Comparison of ENCODE assay signal across 16 cellular contexts in the genomic region with DNA sequence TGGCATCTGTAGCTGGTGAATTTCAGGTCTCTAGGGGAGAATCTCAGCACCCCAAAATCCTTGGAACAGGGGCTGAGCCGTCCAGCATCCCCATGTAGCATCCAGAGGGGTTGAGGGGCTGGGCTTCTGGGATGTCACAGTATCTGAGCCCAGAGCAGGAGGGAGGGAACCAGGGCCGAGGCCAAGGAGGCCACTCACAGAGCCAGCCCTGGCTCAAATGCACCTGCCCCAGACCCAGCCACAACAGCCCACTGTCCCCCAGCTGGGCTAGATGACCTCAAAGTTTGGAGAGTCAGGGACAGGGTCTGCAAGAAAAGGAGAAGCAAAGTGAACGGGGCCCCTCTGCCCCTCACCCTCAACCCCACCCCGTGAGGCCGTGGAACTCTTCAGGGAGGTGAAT. TPM values are rescaled to one million over a fixed set of nuclear protein-coding genes. Genes with fewer than 3 reads are reported as not detected.
A peak's percentile ranks its signal among the peaks of the same experiment; 100 is the strongest.
DNase-seq lines count a peak whose midpoint lies in the region; ATAC-seq and TF ChIP-seq lines count a peak whose summit lies in the region.
"Had no signal": no experiment of that assay in that cellular context is flagged by ENCODE, and none has a peak within 500 bp of the region (broad histone marks: within the 10 kb centered on the region; RNA-seq: fewer than 3 reads in every experiment).

No MANE protein-coding gene starts in this region.

- H3K27ac Mint-ChIP-seq in activated naive CD4-positive, alpha-beta T cell treated with anti-CD3 and anti-CD28 coated beads for 36 hours, result peak overlapping the region; percentile 98
- H3K27ac Mint-ChIP-seq in activated CD8-positive, alpha-beta T cell treated with anti-CD3 and anti-CD28 coated beads for 36 hours, result peak overlapping the region; percentile 98
- H3K27ac Mint-ChIP-seq in immature natural killer cell, result peak overlapping the region; percentile 94 to 99 (median 96)

- POLR2A ChIA-PET in activated CD8-positive, alpha-beta T cell treated with anti-CD3 and anti-CD28 coated beads for 36 hours (lab: Charles Lee), result interaction anchor here (1.2 kb wide), 1 partner anchor 19 kb away, joined by 4 read pairs; no protein-coding TSS in a partner anchor
- POLR2A ChIA-PET in RWPE1 (lab: Yijun Ruan, JAX; ENCODE audit: low non-redundant PET), result no interaction called here
- POLR2A ChIA-PET in GM10248 (lab: Yijun Ruan, JAX), result no interaction called here

- CTCF ChIA-PET in activated naive CD4-positive, alpha-beta T cell treated with anti-CD3 and anti-CD28 coated beads for 36 hours (lab: Charles Lee), result no interaction called here
- CTCF ChIA-PET in activated CD8-positive, alpha-beta T cell treated with anti-CD3 and anti-CD28 coated beads for 36 hours (lab: Charles Lee), result interaction anchor here (3.3 kb wide), 1 partner anchor 22 kb away, joined by 17 read pairs; the partner anchor contains the start of gene VSIR
- CTCF ChIA-PET in RWPE1 (lab: Yijun Ruan, JAX) (no interaction called here), GM10248 (lab: Yijun Ruan, JAX) (interaction anchor here (1.4 kb wide), 1 partner anchor 40 kb away, joined by 3 read pairs; no protein-coding TSS in a partner anchor)

- no peaks in the 10 kb centered on the region for H3K9me3 Mint-ChIP-seq in activated naive CD4-positive, alpha-beta T cell treated with anti-CD3 and anti-CD28 coated beads for 36 hours
- H3K9me3 Mint-ChIP-seq in activated CD8-positive, alpha-beta T cell treated with anti-CD3 and anti-CD28 coated beads for 36 hours, result no peaks in the 10 kb centered on the region
- H3K9me3 Mint-ChIP-seq in immature natural killer cell, result no peaks in the 10 kb centered on the region

- peaks cover 39% of the 10 kb centered on the region for H3K36me3 Mint-ChIP-seq in activated naive CD4-positive, alpha-beta T cell treated with anti-CD3 and anti-CD28 coated beads for 36 hours (ENCODE audit: low read depth)
- peaks cover 57% of the 10 kb centered on the region for H3K36me3 Mint-ChIP-seq in activated CD8-positive, alpha-beta T cell treated with anti-CD3 and anti-CD28 coated beads for 36 hours (ENCODE audit: low read depth)
- H3K36me3 Mint-ChIP-seq in immature natural killer cell, result peaks cover 7 to 21% (median 11%) of the 10 kb centered on the region in 3 donors

- peaks cover 26 to 59% (median 57%) of the 10 kb centered on the region in 4 donors for H3K36me3 ChIP-seq in stomach

- no peak for TF ChIP-seq CTCF in activated CD8-positive, alpha-beta T cell treated with anti-CD3 and anti-CD28 coated beads for 36 hours (IDR thresholded peaks at IDR 0.05)
- TF ChIP-seq CTCF in stomach (IDR thresholded peaks at IDR 0.05) (no peak), RWPE1 (conservative IDR thresholded peaks at IDR 0.05; ENCODE audit: low read depth) (no peak), GM10248 (IDR thresholded peaks at IDR 0.05; ENCODE audit: control extremely low read depth, extremely low read depth, low read depth, missing control alignments) (no peak)

- H3K27ac ChIP-seq in stomach (peak overlapping the region in 3 of 5 donors; percentile 55 to 85 (median 80)), RWPE1 (no peak overlapping the region)
- H3K27ac ChIP-seq: PC-9 had no signal

- intact Hi-C loops in activated naive CD4-positive, alpha-beta T cell treated with anti-CD3 and anti-CD28 coated beads for 36 hours (cut with micrococcal nuclease), result no loop called here
- intact Hi-C loops in activated CD8-positive, alpha-beta T cell treated with anti-CD3 and anti-CD28 coated beads for 36 hours (cut with micrococcal nuclease), result no loop called here
- intact Hi-C loops in stomach (cut with DNase I; ENCODE audit: low total_unique reads), result no loop called here

- no peaks in the 10 kb centered on the region for H3K27me3 ChIP-seq in stomach

- in situ Hi-C loops in ACHN (cut with HindIII; ENCODE audit: low pct_ligation_motif_present, low pct_unique_long_range_greater_than_20kb, low sequenced_read_pairs), result no loop called here

- TF ChIP-seq EP300 in stomach (IDR thresholded peaks at IDR 0.05), result no peak

- no peak for ATAC-seq in activated CD8-positive, alpha-beta T cell treated with anti-CD3 and anti-CD28 coated beads for 36 hours

- TF ChIP-seq POLR2A in stomach (IDR thresholded peaks at IDR 0.05), result no peak

- no peak overlapping the region for H3K4me3 Mint-ChIP-seq in activated naive CD4-positive, alpha-beta T cell treated with anti-CD3 and anti-CD28 coated beads for 36 hours
- H3K4me3 Mint-ChIP-seq in activated CD8-positive, alpha-beta T cell treated with anti-CD3 and anti-CD28 coated beads for 36 hours, result no peak overlapping the region
- peak overlapping the region; percentile 36 to 59 (median 49) for H3K4me3 Mint-ChIP-seq in immature natural killer cell

- 84 to 89% (median 84%) methylated on average over 3 to 5 of the region's 5 CpGs for WGBS in stomach, 5 donors

- peaks cover 51 to 97% (median 65%) of the 10 kb centered on the region in 4 donors for H3K4me1 ChIP-seq in stomach

- no peaks in the 10 kb centered on the region for H3K9me3 ChIP-seq in stomach

- H3K4me1 Mint-ChIP-seq in activated naive CD4-positive, alpha-beta T cell treated with anti-CD3 and anti-CD28 coated beads for 36 hours (ENCODE audit: low read depth), result peaks cover 94% of the 10 kb centered on the region
- H3K4me1 Mint-ChIP-seq in activated CD8-positive, alpha-beta T cell treated with anti-CD3 and anti-CD28 coated beads for 36 hours (ENCODE audit: low read depth), result peaks cover 94% of the 10 kb centered on the region
- peaks cover 84 to 90% of the 10 kb centered on the region in 2 donors for H3K4me1 Mint-ChIP-seq in immature natural killer cell

- H3K4me3 ChIP-seq in stomach, result no peak overlapping the region
- H3K4me3 ChIP-seq: PC-9 had no signal

- no peaks in the 10 kb centered on the region for H3K27me3 Mint-ChIP-seq in activated naive CD4-positive, alpha-beta T cell treated with anti-CD3 and anti-CD28 coated beads for 36 hours (ENCODE audit: low read depth)
- no peaks in the 10 kb centered on the region for H3K27me3 Mint-ChIP-seq in activated CD8-positive, alpha-beta T cell treated with anti-CD3 and anti-CD28 coated beads for 36 hours
- H3K27me3 Mint-ChIP-seq in immature natural killer cell (ENCODE audit: low read depth in 3 of 3), result peaks cover 5 to 10% (median 9%) of the 10 kb centered on the region in 3 donors

- DNase-seq in activated naive CD4-positive, alpha-beta T cell treated with anti-CD3 and anti-CD28 coated beads for 36 hours, result no peak
- DNase-seq in activated naive CD4-positive, alpha-beta T cell treated with Interleukin-2 at 50 U/mL for 16 hours, result no peak
- DNase-seq in activated CD8-positive, alpha-beta T cell treated with anti-CD3 and anti-CD28 coated beads for 36 hours, result no peak
- DNase-seq in immature natural killer cell, result no peak
- no peak for DNase-seq in stomach
- DNase-seq in RWPE1 (ENCODE audit: low spot score), result no peak
- DNase-seq in GM10248 (ENCODE audit: extremely low spot score), result no peak
- no peak for DNase-seq in ACHN
- DNase-seq: DMS153, hypothalamus, KG1, NCI-H1417, PC-9, SW 1271 had no signal

RNA-seq across cellular contexts. Expression of gene VSIR, which starts 22.3 kb away (rescaled TPM):
- total RNA-seq in activated naive CD4-positive, alpha-beta T cell treated with anti-CD3 and anti-CD28 coated beads for 36 hours, result 10 to 100 TPM; 52.0 to 55.5 TPM
- 10 to 100 TPM; 59.6 to 61.0 TPM for total RNA-seq in activated CD8-positive, alpha-beta T cell treated with anti-CD3 and anti-CD28 coated beads for 36 hours
- polyA plus RNA-seq in immature natural killer cell, result 100 to 1,000 TPM; 183 to 376 (median 274) TPM
- 100 to 1,000 TPM in 1 of 5 donors, 10 to 100 TPM in 4; 14.7 to 103 (median 16.5) TPM for total RNA-seq in stomach
- polyA plus RNA-seq in stomach, result 10 to 100 TPM; 14.2 to 21.7 (median 15.9) TPM

RNA-seq across cellular contexts. Expression of gene C10orf105, which starts 31.4 kb away (rescaled TPM):
- under 1 TPM; 0.32 to 0.36 TPM for total RNA-seq in activated naive CD4-positive, alpha-beta T cell treated with anti-CD3 and anti-CD28 coated beads for 36 hours
- under 1 TPM; 0.16 to 0.27 TPM for total RNA-seq in activated CD8-positive, alpha-beta T cell treated with anti-CD3 and anti-CD28 coated beads for 36 hours
- polyA plus RNA-seq in immature natural killer cell (under 1 TPM in 2 of 3 donors, not detected in 1; 0.09 to 0.11 TPM), stomach (under 1 TPM in 1 of 3 donors, not detected in 2; 0.03 TPM)
- not detected for total RNA-seq in stomach
- total RNA-seq: NCI-H460, PC-9 had no signal
- polyA plus RNA-seq: AG04450 had no signal

Comparison
In these comparisons a context has a peak if more than half of its experiments do, and no peak if none do; other contexts are left out.
1. H3K4me3 Mint-ChIP-seq: peak in immature natural killer cell (5 of 5); none in activated naive CD4-positive, alpha-beta T cell treated with anti-CD3 and anti-CD28 coated beads for 36 hours (single experiment) and activated CD8-positive, alpha-beta T cell treated with anti-CD3 and anti-CD28 coated beads for 36 hours (single experiment).
2. CTCF ChIA-PET loops: an anchor here in activated CD8-positive, alpha-beta T cell treated with anti-CD3 and anti-CD28 coated beads for 36 hours (3.3 kb wide) and GM10248 (1.4 kb wide); none called in activated naive CD4-positive, alpha-beta T cell treated with anti-CD3 and anti-CD28 coated beads for 36 hours and RWPE1.
3. Peak in every context shown above with its lines, with median percentiles within 50 percentile points of each other: H3K27ac Mint-ChIP-seq.